9 cellular contexts compared by ENCODE assay signal in the genomic region with DNA sequence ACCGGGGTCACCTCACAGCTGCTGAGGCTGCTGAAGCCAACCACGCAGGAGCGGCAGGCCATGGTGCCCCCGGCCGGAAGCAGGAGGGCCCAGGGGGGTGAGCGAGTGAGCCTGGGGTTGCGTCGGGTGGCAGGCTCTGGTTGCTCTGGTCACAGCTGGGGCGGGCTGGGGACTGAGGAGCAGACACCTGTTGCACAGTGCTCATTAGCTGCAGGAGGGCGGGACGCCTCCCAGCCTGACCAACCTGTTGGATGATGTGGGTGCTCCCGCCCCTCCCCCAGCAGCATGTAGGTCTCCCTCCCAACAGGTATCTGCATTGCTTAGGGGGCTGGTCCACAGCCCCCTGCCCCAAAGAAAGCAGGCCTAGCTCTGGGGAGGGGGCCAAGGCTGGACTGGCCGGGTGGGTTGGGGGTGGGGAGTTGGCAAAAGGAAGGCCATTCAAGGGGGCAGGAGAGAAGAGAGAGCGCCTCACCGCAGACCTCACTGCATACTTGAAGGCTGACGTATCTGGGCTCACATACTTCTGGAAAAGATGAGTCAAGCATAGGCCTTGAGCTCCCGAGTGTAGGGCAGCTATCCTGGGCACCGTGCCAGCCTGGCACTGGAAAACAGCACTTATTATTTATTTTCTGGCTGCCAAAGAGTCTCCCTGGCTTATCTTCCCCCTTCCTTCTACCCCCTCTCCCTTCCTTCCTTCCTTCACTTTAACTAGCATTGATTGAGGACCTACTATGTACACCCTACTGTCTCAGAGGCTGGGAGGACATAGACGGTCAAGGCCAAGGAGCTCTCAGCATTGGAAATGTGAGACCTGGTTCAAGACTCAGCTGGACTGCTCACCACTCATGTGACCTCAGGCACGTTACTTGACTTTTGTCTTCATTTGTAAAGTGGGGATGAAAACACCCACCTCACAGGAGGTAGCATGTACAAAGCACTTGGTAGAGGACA. TPM values are rescaled to one million over a fixed set of nuclear protein-coding genes. Genes with fewer than 3 reads are reported as not detected.
DNase-seq lines count a peak whose midpoint lies in the region; ATAC-seq and TF ChIP-seq lines count a peak whose summit lies in the region.
"Had no signal": no experiment of that assay in that cellular context is flagged by ENCODE, and none has a peak within 500 bp of the region (broad histone marks: within the 10 kb centered on the region; RNA-seq: fewer than 3 reads in every experiment).

A gene (minus strand): TSS at position 174 of the 951 bp plus-strand sequence. CDS start 112 bp downstream, at position 62.

- TF ChIP-seq CTCF in activated CD8-positive, alpha-beta T cell treated with anti-CD3 and anti-CD28 coated beads for 36 hours (IDR thresholded peaks at IDR 0.05): no peak
- TF ChIP-seq CTCF in natural killer cell (IDR thresholded peaks at IDR 0.05): no peak

- H3K36me3 Mint-ChIP-seq in activated CD8-positive, alpha-beta T cell treated with anti-CD3 and anti-CD28 coated beads for 36 hours (ENCODE audit: low read depth): no peaks in the 10 kb centered on the region
- no peaks in the 10 kb centered on the region for H3K36me3 Mint-ChIP-seq in activated CD8-positive, alpha-beta T cell treated with anti-CD3 and anti-CD28 coated beads, Interleukin-2, amount 10 ng/mL, durations not matched to agents 7 days and 5 days (ENCODE audit: low read depth)
- no peaks in the 10 kb centered on the region for H3K36me3 Mint-ChIP-seq in natural killer cell

- no peaks in the 10 kb centered on the region for H3K4me1 Mint-ChIP-seq in activated CD8-positive, alpha-beta T cell treated with anti-CD3 and anti-CD28 coated beads for 36 hours (ENCODE audit: low read depth)
- peaks cover 8% of the 10 kb centered on the region for H3K4me1 Mint-ChIP-seq in activated CD8-positive, alpha-beta T cell treated with anti-CD3 and anti-CD28 coated beads, Interleukin-2, amount 10 ng/mL, durations not matched to agents 7 days and 5 days (ENCODE audit: low read depth)
- H3K4me1 Mint-ChIP-seq in stimulated activated naive CD8-positive, alpha-beta T cell treated with anti-CD3 and anti-CD28 coated beads, Interleukin-15, amount 100 ng/mL, for 72 hours: no peaks in the 10 kb centered on the region
- H3K4me1 Mint-ChIP-seq in natural killer cell: peaks cover 0 to 4% of the 10 kb centered on the region in 2 donors

- peak; percentile 44 for DNase-seq in activated CD8-positive, alpha-beta T cell treated with anti-CD3 and anti-CD28 coated beads for 36 hours
- no peak for DNase-seq in activated CD8-positive, alpha-beta T cell treated with anti-CD3 and anti-CD28 coated beads, Interleukin-2, amount 10 ng/mL, durations not matched to agents 7 days and 5 days
- DNase-seq in NCI-H69 (lab: John Stamatoyannopoulos, UW) (peak; percentile 93), T47D (ENCODE audit: low read depth in 1 of 2, low spot score in 1 of 2) (peak; percentile 96 to 99), left colon (peak; percentile 79 to 85), natural killer cell (no peak)
- DNase-seq in stimulated activated naive CD8-positive, alpha-beta T cell treated with anti-CD3 and anti-CD28 coated beads, Interleukin-15, amount 100 ng/mL, for 72 hours: no peak

- POLR2A ChIA-PET in activated CD8-positive, alpha-beta T cell treated with anti-CD3 and anti-CD28 coated beads for 36 hours (lab: Charles Lee): no interaction called here
- POLR2A ChIA-PET in activated CD8-positive, alpha-beta T cell treated with anti-CD3 and anti-CD28 coated beads, Interleukin-2, amount 10 ng/mL, durations not matched to agents 7 days and 5 days (lab: Charles Lee): no interaction called here

- ATAC-seq in activated CD8-positive, alpha-beta T cell treated with anti-CD3 and anti-CD28 coated beads for 36 hours: peak; percentile 69
- no peak for ATAC-seq in activated CD8-positive, alpha-beta T cell treated with anti-CD3 and anti-CD28 coated beads, Interleukin-2, amount 10 ng/mL, durations not matched to agents 7 days and 5 days
- ATAC-seq in left colon (peak; percentile 89), HG03135 (IDR thresholded peaks at IDR 0.05; ENCODE audit: unreplicated experiment) (no peak), natural killer cell (no peak)
- ATAC-seq in stimulated activated naive CD8-positive, alpha-beta T cell treated with anti-CD3 and anti-CD28 coated beads, Interleukin-15, amount 100 ng/mL, for 72 hours: peak; percentile 62

- in situ Hi-C loops in T47D (cut with HindIII; ENCODE audit: low pct_unique_long_range_greater_than_20kb, low sequenced_read_pairs): no loop called here

- no peaks in the 10 kb centered on the region for H3K9me3 Mint-ChIP-seq in activated CD8-positive, alpha-beta T cell treated with anti-CD3 and anti-CD28 coated beads for 36 hours
- no peaks in the 10 kb centered on the region for H3K9me3 Mint-ChIP-seq in activated CD8-positive, alpha-beta T cell treated with anti-CD3 and anti-CD28 coated beads, Interleukin-2, amount 10 ng/mL, durations not matched to agents 7 days and 5 days (ENCODE audit: insufficient read depth)
- H3K9me3 Mint-ChIP-seq in stimulated activated naive CD8-positive, alpha-beta T cell treated with anti-CD3 and anti-CD28 coated beads, Interleukin-15, amount 100 ng/mL, for 72 hours: no peaks in the 10 kb centered on the region
- no peaks in the 10 kb centered on the region for H3K9me3 Mint-ChIP-seq in natural killer cell

- no peak within 1 kb of the TSS for H3K4me3 Mint-ChIP-seq in activated CD8-positive, alpha-beta T cell treated with anti-CD3 and anti-CD28 coated beads for 36 hours
- no peak within 1 kb of the TSS for H3K4me3 Mint-ChIP-seq in activated CD8-positive, alpha-beta T cell treated with anti-CD3 and anti-CD28 coated beads, Interleukin-2, amount 10 ng/mL, durations not matched to agents 7 days and 5 days
- H3K4me3 Mint-ChIP-seq in stimulated activated naive CD8-positive, alpha-beta T cell treated with anti-CD3 and anti-CD28 coated beads, Interleukin-15, amount 100 ng/mL, for 72 hours: no peak within 1 kb of the TSS
- no peak within 1 kb of the TSS for H3K4me3 Mint-ChIP-seq in natural killer cell

- H3K27me3 Mint-ChIP-seq in activated CD8-positive, alpha-beta T cell treated with anti-CD3 and anti-CD28 coated beads for 36 hours: no peaks in the 10 kb centered on the region
- H3K27me3 Mint-ChIP-seq in activated CD8-positive, alpha-beta T cell treated with anti-CD3 and anti-CD28 coated beads, Interleukin-2, amount 10 ng/mL, durations not matched to agents 7 days and 5 days (ENCODE audit: low read depth): peaks cover 12% of the 10 kb centered on the region
- peaks cover 28% of the 10 kb centered on the region for H3K27me3 Mint-ChIP-seq in stimulated activated naive CD8-positive, alpha-beta T cell treated with anti-CD3 and anti-CD28 coated beads, Interleukin-15, amount 100 ng/mL, for 72 hours
- peaks cover 0 to 11% of the 10 kb centered on the region in 2 donors for H3K27me3 Mint-ChIP-seq in natural killer cell (ENCODE audit: low read depth in 2 of 2)

- CTCF ChIA-PET in activated CD8-positive, alpha-beta T cell treated with anti-CD3 and anti-CD28 coated beads for 36 hours (lab: Charles Lee): interaction anchor here (1.5 kb wide), 1 partner anchor 203 kb away, joined by 4 read pairs; no protein-coding TSS in a partner anchor
- CTCF ChIA-PET in activated CD8-positive, alpha-beta T cell treated with anti-CD3 and anti-CD28 coated beads, Interleukin-2, amount 10 ng/mL, durations not matched to agents 7 days and 5 days (lab: Charles Lee): interaction anchor here (1.4 kb wide), 1 partner anchor 88 kb away, joined by 5 read pairs; no protein-coding TSS in a partner anchor

- no peak within 1 kb of the TSS for H3K27ac Mint-ChIP-seq in activated CD8-positive, alpha-beta T cell treated with anti-CD3 and anti-CD28 coated beads for 36 hours
- no peak within 1 kb of the TSS for H3K27ac Mint-ChIP-seq in activated CD8-positive, alpha-beta T cell treated with anti-CD3 and anti-CD28 coated beads, Interleukin-2, amount 10 ng/mL, durations not matched to agents 7 days and 5 days
- H3K27ac Mint-ChIP-seq in stimulated activated naive CD8-positive, alpha-beta T cell treated with anti-CD3 and anti-CD28 coated beads, Interleukin-15, amount 100 ng/mL, for 72 hours: peak within 1 kb of the TSS; percentile 22 to 56
- H3K27ac Mint-ChIP-seq in natural killer cell: no peak within 1 kb of the TSS

- intact Hi-C loops in activated CD8-positive, alpha-beta T cell treated with anti-CD3 and anti-CD28 coated beads for 36 hours (cut with micrococcal nuclease): no loop called here
- intact Hi-C loops in left colon (cut with DNase I, micrococcal nuclease) (no loop called here), natural killer cell (cut with micrococcal nuclease) (no loop called here)

RNA-seq across cellular contexts. Expression of the gene that starts here (rescaled TPM):
- not detected for total RNA-seq in activated CD8-positive, alpha-beta T cell treated with anti-CD3 and anti-CD28 coated beads for 36 hours
- not detected for total RNA-seq in activated CD8-positive, alpha-beta T cell treated with anti-CD3 and anti-CD28 coated beads, Interleukin-2, amount 10 ng/mL, durations not matched to agents 7 days and 5 days
- total RNA-seq in left colon: 1 to 10 TPM in 1 of 2 donors, not detected in 1; 1.1 TPM
- total RNA-seq in natural killer cell: not detected
- total RNA-seq: T-helper 2 cell treated with Interferon-gamma antibody and Interleukin-4, amounts not matched to agents 100 ng/mL and 5 ng/mL, for 36 hours had no signal

Comparison
In these comparisons a context has a peak if more than half of its experiments do, and no peak if none do; other contexts are left out.
1. Peak in DNase-seq and ATAC-seq in activated CD8-positive, alpha-beta T cell treated with anti-CD3 and anti-CD28 coated beads for 36 hours; RNA of the gene not detected or under 1 TPM.
2. ATAC-seq: peak in left colon (single experiment) and stimulated activated naive CD8-positive, alpha-beta T cell treated with anti-CD3 and anti-CD28 coated beads, Interleukin-15, amount 100 ng/mL, for 72 hours (single experiment); none in activated CD8-positive, alpha-beta T cell treated with anti-CD3 and anti-CD28 coated beads, Interleukin-2, amount 10 ng/mL, durations not matched to agents 7 days and 5 days (single experiment), HG03135 (single experiment) and natural killer cell (0 of 3).
3. DNase-seq: peak in NCI-H69 (single experiment), T47D (2 of 2) and left colon (2 of 2); none in activated CD8-positive, alpha-beta T cell treated with anti-CD3 and anti-CD28 coated beads, Interleukin-2, amount 10 ng/mL, durations not matched to agents 7 days and 5 days (single experiment), stimulated activated naive CD8-positive, alpha-beta T cell treated with anti-CD3 and anti-CD28 coated beads, Interleukin-15, amount 100 ng/mL, for 72 hours (0 of 2) and natural killer cell (single experiment).
4. H3K27ac Mint-ChIP-seq: peak in stimulated activated naive CD8-positive, alpha-beta T cell treated with anti-CD3 and anti-CD28 coated beads, Interleukin-15, amount 100 ng/mL, for 72 hours (2 of 2); none in activated CD8-positive, alpha-beta T cell treated with anti-CD3 and anti-CD28 coated beads for 36 hours (single experiment), activated CD8-positive, alpha-beta T cell treated with anti-CD3 and anti-CD28 coated beads, Interleukin-2, amount 10 ng/mL, durations not matched to agents 7 days and 5 days (single experiment) and natural killer cell (0 of 2).